Comparison of ENCODE assay signal across 7 cellular contexts in the genomic region with DNA sequence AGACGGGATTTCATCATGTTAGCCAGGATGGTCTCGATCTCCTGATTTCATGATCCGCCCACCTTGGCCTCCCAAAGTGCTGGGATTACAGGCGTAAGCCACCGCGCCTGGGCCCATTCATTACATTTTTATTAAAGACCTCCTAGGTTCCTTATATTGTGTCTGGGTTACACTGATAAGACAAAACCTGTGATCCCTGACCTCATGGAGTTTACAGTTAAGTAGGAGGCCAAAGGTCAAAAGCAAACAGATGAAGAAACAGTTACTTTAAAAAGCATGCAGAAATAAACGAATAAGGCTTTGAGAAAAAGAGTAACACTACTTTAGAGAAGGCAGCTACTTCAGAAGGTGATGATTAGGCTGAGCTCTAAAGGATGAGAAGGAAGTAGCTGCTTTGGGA. TPM values are rescaled to one million over a fixed set of nuclear protein-coding genes. Genes with fewer than 3 reads are reported as not detected.
"Had no signal": no experiment of that assay in that cellular context is flagged by ENCODE, and none has a peak within 500 bp of the region (broad histone marks: within the 10 kb centered on the region; RNA-seq: fewer than 3 reads in every experiment).

No MANE protein-coding gene starts in this region.

- H3K27ac Mint-ChIP-seq: IgD-negative memory B cell had no signal

- H3K4me1 Mint-ChIP-seq: IgD-negative memory B cell had no signal

- H3K27ac ChIP-seq: HL-60, KMS-11 had no signal

- FAIRE-seq: HTR-8/SVneo had no signal

- DNase-seq: IMR-90, KBM-7, KG1 had no signal

- H3K4me3 Mint-ChIP-seq: IgD-negative memory B cell had no signal

- H3K9ac ChIP-seq: KMS-11 had no signal

- H3K4me2 ChIP-seq: KMS-11 had no signal

RNA-seq across cellular contexts. Expression of gene HLF, which starts 14.9 kb away (rescaled TPM):
- polyA plus RNA-seq: IgD-negative memory B cell, IMR-90 had no signal
